In genomic region chr12:132695431-132695830, GRCh38 we compare ENCODE assay signal across 15 cellular contexts.
"Had no signal": no experiment of that assay in that cellular context is flagged by ENCODE, and none has a peak within 500 bp of the region (broad histone marks: within the 10 kb centered on the region; RNA-seq: fewer than 3 reads in every experiment).

No MANE protein-coding gene starts in this region.

- H3K27ac ChIP-seq: ascending aorta, hepatocyte, pancreas had no signal

- H3K9me3 ChIP-seq: ascending aorta, pancreas had no signal

- ATAC-seq: activated CD4-positive, alpha-beta T cell treated with anti-CD3 and anti-CD28 coated beads for 36 hours; activated CD8-positive, alpha-beta memory T cell treated with anti-CD3 and anti-CD28 coated beads, Interleukin-2, amount 10 ng/mL, durations not matched to agents 7 days and 5 days had no signal

- H3K27me3 ChIP-seq: ascending aorta, hepatocyte, pancreas had no signal

- H3K4me3 ChIP-seq: ascending aorta, hepatocyte, pancreas, skin epidermis had no signal

- H3K4me2 ChIP-seq: hepatocyte had no signal

- DNase-seq: activated CD4-positive, alpha-beta memory T cell treated with anti-CD3 and anti-CD28 coated beads for 36 hours; activated CD4-positive, alpha-beta T cell treated with anti-CD3 and anti-CD28 coated beads for 36 hours; activated CD8-positive, alpha-beta memory T cell treated with anti-CD3 and anti-CD28 coated beads, Interleukin-2, amount 10 ng/mL, durations not matched to agents 7 days and 5 days; activated naive CD4-positive, alpha-beta T cell treated with anti-CD3 and anti-CD28 coated beads, Interleukin-2, amount 10 ng/mL, durations not matched to agents 7 days and 5 days; activated T-cell treated with anti-CD3 and anti-CD28 coated beads, Interleukin-2, amount 50 U/mL, for 1 hour; erythroblast; kidney; midbrain; pancreas; stimulated activated CD4-positive, alpha-beta T cell treated with anti-CD3 and anti-CD28 coated beads, Interleukin-4, amount 100 ng/mL, for 24 hours; stimulated activated naive CD4-positive, alpha-beta T cell treated with Interleukin-2 at 50 U/mL for 16 hours; T-helper 2 cell had no signal

- H2AFZ ChIP-seq: hepatocyte had no signal

- H3K79me2 ChIP-seq: hepatocyte had no signal
